Comparison of ENCODE assay signal across 9 cellular contexts in the genomic region with DNA sequence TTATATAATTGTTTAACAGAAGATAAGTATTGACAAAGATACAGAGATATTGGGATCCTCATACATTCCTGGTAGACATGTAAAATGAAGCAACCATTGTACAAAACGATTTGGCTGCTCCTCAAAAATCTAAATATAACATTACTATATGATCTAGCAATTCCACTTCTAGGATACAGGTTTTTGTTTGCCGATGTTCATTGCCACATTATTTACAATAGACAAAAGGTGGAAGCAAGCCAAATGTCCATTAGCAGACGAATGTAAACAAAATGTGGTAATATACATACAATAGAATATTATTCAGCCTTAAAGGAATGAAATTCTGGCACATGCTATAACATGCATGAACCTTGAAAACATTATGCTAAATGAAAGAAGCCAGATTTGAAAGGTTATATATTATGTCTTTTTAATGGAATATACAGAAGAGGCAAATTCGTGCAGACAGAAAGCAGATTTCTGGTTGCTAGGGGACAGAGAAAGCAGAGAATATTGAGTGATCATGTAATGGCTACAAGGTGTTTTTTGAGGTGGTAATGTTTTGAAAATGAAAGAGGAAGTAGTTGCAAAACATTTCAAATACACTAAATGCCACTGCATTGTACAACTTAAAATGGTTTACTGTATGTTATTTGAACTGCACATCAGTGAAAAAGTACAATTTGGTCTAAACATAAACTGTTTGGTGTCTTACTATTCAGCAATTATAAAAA. TPM values are rescaled to one million over a fixed set of nuclear protein-coding genes. Genes with fewer than 3 reads are reported as not detected.
DNase-seq lines count a peak whose midpoint lies in the region; ATAC-seq, FAIRE-seq and TF ChIP-seq lines count a peak whose summit lies in the region.
"Had no signal": no experiment of that assay in that cellular context is flagged by ENCODE, and none has a peak within 500 bp of the region (broad histone marks: within the 10 kb centered on the region; RNA-seq: fewer than 3 reads in every experiment).

No MANE protein-coding gene starts in this region.

- peak; percentile 11 for DNase-seq in mammary epithelial cell
- no peak for DNase-seq in heart left ventricle
- no peak for DNase-seq in mesenteric fat pad (ENCODE audit: low spot score)
- no peak for DNase-seq in left lung
- no peak for DNase-seq in HTR-8/SVneo (ENCODE audit: insufficient read length, low spot score)
- DNase-seq: HFFc6 had no signal

- no TSS peak for BruUV-seq in mammary epithelial cell (replicated peaks; lab: Mats Ljungman, UMichigan)

- H3K4me2 ChIP-seq in KMS-11 (peak overlapping the region; percentile 8; the same call in 1 of the 2 replicates), mammary epithelial cell (ENCODE audit: insufficient read depth, low read depth, low read length) (peak overlapping the region; percentile 69)

- H3K36me3 ChIP-seq in KMS-11 (ENCODE audit: insufficient read depth): no peaks in the 10 kb centered on the region
- H3K36me3 ChIP-seq in mammary epithelial cell (ENCODE audit: insufficient read depth, low read length): no peaks in the 10 kb centered on the region
- H3K36me3 ChIP-seq in heart left ventricle: no peaks in the 10 kb centered on the region
- no peaks in the 10 kb centered on the region for H3K36me3 ChIP-seq in left lung

- H3K79me2 ChIP-seq in KMS-11 (ENCODE audit: insufficient read depth, low read depth) (no peaks in the 10 kb centered on the region), mammary epithelial cell (ENCODE audit: insufficient read depth, low read length) (no peaks in the 10 kb centered on the region)

- H3K4me1 ChIP-seq in KMS-11 (ENCODE audit: low read depth, poor library complexity, severe bottlenecking): peaks cover 7% of the 10 kb centered on the region
- peaks cover 4% of the 10 kb centered on the region for H3K4me1 ChIP-seq in mammary epithelial cell (ENCODE audit: insufficient read depth, low read length)
- H3K4me1 ChIP-seq in heart left ventricle: no peaks in the 10 kb centered on the region
- no peaks in the 10 kb centered on the region for H3K4me1 ChIP-seq in left lung

- H3K27me3 ChIP-seq in KMS-11 (ENCODE audit: insufficient read depth, low read depth) (no peaks in the 10 kb centered on the region), mammary epithelial cell (ENCODE audit: insufficient read depth, low read length) (no peaks in the 10 kb centered on the region), heart left ventricle (no peaks in the 10 kb centered on the region), left lung (no peaks in the 10 kb centered on the region)

- H2AFZ ChIP-seq in KMS-11 (ENCODE audit: low read depth): peak overlapping the region; percentile 27; the same call in 1 of the 2 replicates
- no peak overlapping the region for H2AFZ ChIP-seq in mammary epithelial cell (ENCODE audit: low read depth, low read length)

- TF ChIP-seq CTCF in KMS-11 (conservative IDR thresholded peaks at IDR 0.05; ENCODE audit: low read depth, low read length): no peak
- no peak for TF ChIP-seq CTCF in mammary epithelial cell (conservative IDR thresholded peaks at IDR 0.05 in 1 of 2, IDR thresholded peaks at IDR 0.05 in 1 of 2; ENCODE audit: extremely low read depth in 1 of 2, insufficient read depth in 1 of 2, low read depth in 1 of 2, low read length in 2 of 2)
- no peak for TF ChIP-seq CTCF in heart left ventricle (IDR thresholded peaks at IDR 0.05)
- no peak for TF ChIP-seq CTCF in left lung (IDR thresholded peaks at IDR 0.05)

- FAIRE-seq in HTR-8/SVneo (lab: Jason Lieb, UNC): no peak

- dilution Hi-C loops in mammary epithelial cell (cut with HindIII; ENCODE audit: low sequenced_read_pairs): no loop called here

- H3K4me3 ChIP-seq in KMS-11 (IDR thresholded peaks at IDR 0.05; ENCODE audit: insufficient read depth, low read depth, low read length): no peak overlapping the region
- peak overlapping the region in 2 of 3 experiments; percentile 17 to 21 for H3K4me3 ChIP-seq in mammary epithelial cell (replicated peaks in 1 of 3; ENCODE audit: insufficient read depth in 1 of 3, low read depth in 2 of 3, low read length in 3 of 3)
- no peak overlapping the region for H3K4me3 ChIP-seq in heart left ventricle
- no peak overlapping the region for H3K4me3 ChIP-seq in left lung

- no peak overlapping the region for H3K9ac ChIP-seq in KMS-11
- no peak overlapping the region for H3K9ac ChIP-seq in mammary epithelial cell (ENCODE audit: insufficient read depth, low read length)

- WGBS in mammary epithelial cell (ENCODE audit: low coverage, missing lambda C conversion rate): 9% methylated on average over 4 of the region's 4 CpGs
- 37 to 47% (median 42%) methylated on average over 4 of the region's 4 CpGs for WGBS in heart left ventricle, 4 donors

- in situ Hi-C loops in mammary epithelial cell (cut with MboI; ENCODE audit: low sequenced_read_pairs in 2 of 2): loop anchor here (25.0 kb wide), 3 partner anchors 552 to 1327 kb away; a partner anchor contains a TSS

- CTCF ChIA-PET in mammary epithelial cell (lab: Charles Lee; ENCODE audit: low non-redundant PET): no interaction called here

- no peaks in the 10 kb centered on the region for H3K9me3 ChIP-seq in mammary epithelial cell (replicated peaks; ENCODE audit: insufficient read depth, low read length)
- H3K9me3 ChIP-seq in heart left ventricle: no peaks in the 10 kb centered on the region
- H3K9me3 ChIP-seq in left lung: no peaks in the 10 kb centered on the region

- no peak overlapping the region for H3K27ac ChIP-seq in KMS-11
- no peak overlapping the region for H3K27ac ChIP-seq in mammary epithelial cell (ENCODE audit: insufficient read depth, low read depth, low read length)
- no peak overlapping the region for H3K27ac ChIP-seq in heart left ventricle
- H3K27ac ChIP-seq in left lung: no peak overlapping the region

- H4K20me1 ChIP-seq in KMS-11 (ENCODE audit: insufficient read depth) (no peaks in the 10 kb centered on the region), mammary epithelial cell (ENCODE audit: insufficient read depth, low read length) (no peaks in the 10 kb centered on the region)

- intact Hi-C loops in mammary epithelial cell (cut with micrococcal nuclease): loop anchor here (2.0 to 10.0 kb wide), 3 partner anchors 541 to 1069 kb away; no protein-coding TSS in a partner anchor
- intact Hi-C loops in heart left ventricle (cut with DNase I): loop anchor here in 5 of 10 donors (10.0 kb wide), 5 partner anchors 539 to 1989 kb away; no protein-coding TSS in a partner anchor
- intact Hi-C loops in left lung (cut with DNase I): no loop called here

- no peak for TF ChIP-seq POLR2A in heart left ventricle (IDR thresholded peaks at IDR 0.05)

- peak; percentile 97 for ATAC-seq in GM18858 (IDR thresholded peaks at IDR 0.05; ENCODE audit: unreplicated experiment)
- peak; percentile 97 for ATAC-seq in GM21825 (IDR thresholded peaks at IDR 0.05; ENCODE audit: unreplicated experiment)
- no peak for ATAC-seq in heart left ventricle
- ATAC-seq in left lung: no peak

RNA-seq across cellular contexts. Expression of a gene that starts 44.9 kb away (rescaled TPM):
- total RNA-seq in mammary epithelial cell (10 to 100 TPM; 18.6 to 19.7 TPM), heart left ventricle (10 to 100 TPM in 5 of 9 donors, 1 to 10 TPM in 4; 6.5 to 12.4 (median 10.3) TPM), mesenteric fat pad (17.7 TPM), left lung (1 to 10 TPM; 9.6 to 9.7 TPM)
- polyA plus RNA-seq in mammary epithelial cell (14.8 TPM), heart left ventricle (10 to 100 TPM in 1 of 2 donors, 1 to 10 TPM in 1; 4.6 to 10.6 TPM)
- 3.9 TPM for polyA minus RNA-seq in mammary epithelial cell

Comparison
In these comparisons a context has a peak if more than half of its experiments do, and no peak if none do; other contexts are left out.
1. ATAC-seq: peak in GM18858 (single experiment) and GM21825 (single experiment); none in heart left ventricle (0 of 4) and left lung (single experiment).
2. H3K4me3 ChIP-seq: peak in mammary epithelial cell (2 of 3); none in KMS-11 (single experiment), heart left ventricle (0 of 12) and left lung (0 of 2).